Comparison of ENCODE assay signal across 13 cellular contexts in genomic region chr16:67613808-67614207, GRCh38. TPM values are rescaled to one million over a fixed set of nuclear protein-coding genes. Genes with fewer than 3 reads are reported as not detected.
DNase-seq lines count a peak whose midpoint lies in the region; ATAC-seq and TF ChIP-seq lines count a peak whose summit lies in the region.
"Had no signal": no experiment of that assay in that cellular context is flagged by ENCODE, and none has a peak within 500 bp of the region (broad histone marks: within the 10 kb centered on the region; RNA-seq: fewer than 3 reads in every experiment).

No MANE protein-coding gene starts in this region.

- H3K4me1 Mint-ChIP-seq in activated CD4-positive, alpha-beta T cell treated with anti-CD3 and anti-CD28 coated beads for 36 hours: no peaks in the 10 kb centered on the region
- H3K4me1 Mint-ChIP-seq in neural crest cell: no peaks in the 10 kb centered on the region

- POLR2A ChIA-PET in activated CD4-positive, alpha-beta T cell treated with anti-CD3 and anti-CD28 coated beads for 36 hours (lab: Charles Lee): no interaction called here

- intact Hi-C loops in activated CD4-positive, alpha-beta T cell treated with anti-CD3 and anti-CD28 coated beads for 36 hours (cut with DNase I, micrococcal nuclease): loop anchor here in 1 of 2 experiments (5.0 kb wide), 1 partner anchor 37 kb away; no protein-coding TSS in a partner anchor

- peak; percentile 46 for DNase-seq in activated CD4-positive, alpha-beta T cell treated with anti-CD3 and anti-CD28 coated beads for 36 hours
- no peak for DNase-seq in activated CD4-positive, alpha-beta T cell treated with anti-CD3 and anti-CD28 coated beads, Interleukin-2, amount 50 U/mL, for 4 hours
- DNase-seq in Jurkat, Clone E6-1 (ENCODE audit: low read depth, low spot score): peak; percentile 28
- DNase-seq in activated naive CD4-positive, alpha-beta T cell treated with anti-CD3 and anti-CD28 coated beads, Interleukin-2, amount 50 U/mL, for 16 hours: peak; percentile 17
- DNase-seq in neural crest cell (ENCODE audit: low read depth, low spot score): no peak
- no peak for DNase-seq in NOMO-1 treated with dmso at 0.1 percent for 144 hours (lab: John Stamatoyannopoulos, UW; ENCODE audit: unreplicated experiment)
- no peak for DNase-seq in NCI-H2171 treated with DMSO at 0.1 percent for 48 hours (lab: John Stamatoyannopoulos, UW)
- DNase-seq: amniotic stem cell, hypothalamus, NCI-H345, posterior cingulate gyrus had no signal

- H3K4me3 ChIP-seq in Jurkat, Clone E6-1 (ENCODE audit: low read length): no peak overlapping the region
- H3K4me3 ChIP-seq: thoracic aorta had no signal

- peak; percentile 21 for TF ChIP-seq CTCF in neural crest cell (conservative IDR thresholded peaks at IDR 0.05)

- no peak overlapping the region for H3K4me3 Mint-ChIP-seq in activated CD4-positive, alpha-beta T cell treated with anti-CD3 and anti-CD28 coated beads for 36 hours
- H3K4me3 Mint-ChIP-seq in neural crest cell: no peak overlapping the region

- no peak overlapping the region for H3K27ac Mint-ChIP-seq in activated CD4-positive, alpha-beta T cell treated with anti-CD3 and anti-CD28 coated beads for 36 hours
- H3K27ac Mint-ChIP-seq in neural crest cell (ENCODE audit: unreplicated experiment): no peak overlapping the region

- no peaks in the 10 kb centered on the region for H3K9me3 Mint-ChIP-seq in activated CD4-positive, alpha-beta T cell treated with anti-CD3 and anti-CD28 coated beads for 36 hours (ENCODE audit: low read depth)
- no peaks in the 10 kb centered on the region for H3K9me3 Mint-ChIP-seq in neural crest cell

- peak; percentile 60 for ATAC-seq in activated CD4-positive, alpha-beta T cell treated with anti-CD3 and anti-CD28 coated beads for 36 hours
- no peak for ATAC-seq in HG03521 (IDR thresholded peaks at IDR 0.05; ENCODE audit: unreplicated experiment)

- H3K36me3 Mint-ChIP-seq in activated CD4-positive, alpha-beta T cell treated with anti-CD3 and anti-CD28 coated beads for 36 hours (ENCODE audit: low read depth): peaks cover 35% of the 10 kb centered on the region
- peaks cover 14% of the 10 kb centered on the region for H3K36me3 Mint-ChIP-seq in neural crest cell (ENCODE audit: low read depth)

- H3K27me3 Mint-ChIP-seq in activated CD4-positive, alpha-beta T cell treated with anti-CD3 and anti-CD28 coated beads for 36 hours: no peaks in the 10 kb centered on the region
- no peaks in the 10 kb centered on the region for H3K27me3 Mint-ChIP-seq in neural crest cell (ENCODE audit: low read depth)

- CTCF ChIA-PET in activated CD4-positive, alpha-beta T cell treated with anti-CD3 and anti-CD28 coated beads for 36 hours (lab: Charles Lee): interaction anchor here (0.6 to 1.7 kb wide), 4 partner anchors 9 to 92 kb away, joined by 3 to 6 read pairs (median 5); partner anchors contain the start of gene ACD

RNA-seq across cellular contexts. Expression of gene CARMIL2, which starts 31.1 kb away (rescaled TPM):
- 100 to 1,000 TPM; 138 to 153 TPM for total RNA-seq in activated CD4-positive, alpha-beta T cell treated with anti-CD3 and anti-CD28 coated beads for 36 hours
- polyA plus RNA-seq in Jurkat, Clone E6-1 (2012; ENCODE audit: insufficient read depth, insufficient read length): 165 TPM
- 2.0 and 3.5 TPM in 2 replicates for total RNA-seq in neural crest cell

RNA-seq across cellular contexts. Expression of gene ACD, which starts 46.3 kb away (rescaled TPM):
- total RNA-seq in activated CD4-positive, alpha-beta T cell treated with anti-CD3 and anti-CD28 coated beads for 36 hours: 10 to 100 TPM; 52.2 to 52.4 TPM
- 76.5 TPM for polyA plus RNA-seq in Jurkat, Clone E6-1 (2012; ENCODE audit: insufficient read depth, insufficient read length)
- total RNA-seq in neural crest cell: 39.3 and 39.8 TPM in 2 replicates

RNA-seq across cellular contexts. Expression of gene PARD6A, which starts 47.0 kb away (rescaled TPM):
- 1 to 10 TPM; 7.8 to 8.7 TPM for total RNA-seq in activated CD4-positive, alpha-beta T cell treated with anti-CD3 and anti-CD28 coated beads for 36 hours
- polyA plus RNA-seq in Jurkat, Clone E6-1 (2012; ENCODE audit: insufficient read depth, insufficient read length): 17.1 TPM
- 7.5 and 8.3 TPM in 2 replicates for total RNA-seq in neural crest cell

RNA-seq across cellular contexts. Expression of gene CTCF, which starts 51.5 kb away (rescaled TPM):
- total RNA-seq in activated CD4-positive, alpha-beta T cell treated with anti-CD3 and anti-CD28 coated beads for 36 hours: 10 to 100 TPM; 51.0 to 66.4 TPM
- polyA plus RNA-seq in Jurkat, Clone E6-1 (2012; ENCODE audit: insufficient read depth, insufficient read length): 91.9 TPM
- 78.8 and 79.8 TPM in 2 replicates for total RNA-seq in neural crest cell

RNA-seq across cellular contexts. Expression of gene ENKD1, which starts 52.7 kb away (rescaled TPM):
- total RNA-seq in activated CD4-positive, alpha-beta T cell treated with anti-CD3 and anti-CD28 coated beads for 36 hours: 10 to 100 TPM; 11.7 to 12.0 TPM
- polyA plus RNA-seq in Jurkat, Clone E6-1 (2012; ENCODE audit: insufficient read depth, insufficient read length): 21.7 TPM
- total RNA-seq in neural crest cell: 23.3 and 24.5 TPM in 2 replicates

Comparison
In these comparisons a context has a peak if more than half of its experiments do, and no peak if none do; other contexts are left out.
1. DNase-seq: peak in activated CD4-positive, alpha-beta T cell treated with anti-CD3 and anti-CD28 coated beads for 36 hours (single experiment), Jurkat, Clone E6-1 (single experiment) and activated naive CD4-positive, alpha-beta T cell treated with anti-CD3 and anti-CD28 coated beads, Interleukin-2, amount 50 U/mL, for 16 hours (single experiment); none in activated CD4-positive, alpha-beta T cell treated with anti-CD3 and anti-CD28 coated beads, Interleukin-2, amount 50 U/mL, for 4 hours (0 of 2), neural crest cell (single experiment), NOMO-1 treated with dmso at 0.1 percent for 144 hours (single experiment) and NCI-H2171 treated with DMSO at 0.1 percent for 48 hours (single experiment).
2. RNA of gene CARMIL2, which starts 31.1 kb away (total RNA-seq): 138 to 153 TPM in activated CD4-positive, alpha-beta T cell treated with anti-CD3 and anti-CD28 coated beads for 36 hours; 2.0 to 3.5 TPM in neural crest cell; every median in the first group is over 10 times any median in the second.